In genomic region chr22:20014526-20015186, GRCh38 we compare ENCODE assay signal across 14 cellular contexts. TPM values are rescaled to one million over a fixed set of nuclear protein-coding genes. Genes with fewer than 3 reads are reported as not detected.
DNase-seq lines count a peak whose midpoint lies in the region; ATAC-seq and TF ChIP-seq lines count a peak whose summit lies in the region.
"Had no signal": no experiment of that assay in that cellular context is flagged by ENCODE, and none has a peak within 500 bp of the region (broad histone marks: within the 10 kb centered on the region; RNA-seq: fewer than 3 reads in every experiment).

No MANE protein-coding gene starts in this region.

- peaks cover 0 to 2% of the 10 kb centered on the region in 2 donors for H3K36me3 Mint-ChIP-seq in CD4-positive, alpha-beta memory T cell

- H3F3A ChIP-seq in neural cell (ENCODE audit: insufficient read depth, low read length, poor library complexity, severe bottlenecking) = no peaks in the 10 kb centered on the region

- H2AFZ ChIP-seq in neural cell (ENCODE audit: low read depth, low read length) = no peak overlapping the region

- H3K9me3 Mint-ChIP-seq in CD4-positive, alpha-beta memory T cell = no peaks in the 10 kb centered on the region

- TF ChIP-seq EP300 in neural cell (conservative IDR thresholded peaks at IDR 0.05; ENCODE audit: poor library complexity, severe bottlenecking) (no peak), tibial nerve (IDR thresholded peaks at IDR 0.05) (no peak)

- no peak for TF ChIP-seq POLR2A in tibial nerve (IDR thresholded peaks at IDR 0.05)

- no peak overlapping the region for H3K4me2 ChIP-seq in neural cell (ENCODE audit: low read length)

- no peak for TF ChIP-seq RAD21 in neural cell (conservative IDR thresholded peaks at IDR 0.05)

- no peaks in the 10 kb centered on the region for H3K79me2 ChIP-seq in neural cell (replicated peaks; ENCODE audit: insufficient read depth, low read length)

- H3K9me3 ChIP-seq in CD4-positive, alpha-beta memory T cell (ENCODE audit: control insufficient read depth in 1 of 2, low read length in 2 of 2) = no peaks in the 10 kb centered on the region
- H3K9me3 ChIP-seq in colonic mucosa (no peaks in the 10 kb centered on the region), neural cell (ENCODE audit: low read length) (no peaks in the 10 kb centered on the region), tibial nerve (no peaks in the 10 kb centered on the region)
- H3K9me3 ChIP-seq: SJSA1 had no signal

- no peaks in the 10 kb centered on the region for H3K36me3 ChIP-seq in CD4-positive, alpha-beta memory T cell (ENCODE audit: insufficient read depth, low read length)
- H3K36me3 ChIP-seq in colonic mucosa (no peaks in the 10 kb centered on the region), neural cell (ENCODE audit: insufficient read depth, low read length) (no peaks in the 10 kb centered on the region), tibial nerve (no peaks in the 10 kb centered on the region)
- H3K36me3 ChIP-seq: SJSA1 had no signal

- POLR2A ChIA-PET in CD4-positive, alpha-beta memory T cell (lab: Charles Lee; ENCODE audit: partially characterized antibody) = interaction anchor here (1.5 kb wide), 1 partner anchor 18 kb away, joined by 3 read pairs; no protein-coding TSS in a partner anchor

- peaks cover 35% of the 10 kb centered on the region for H3K4me1 ChIP-seq in CD4-positive, alpha-beta memory T cell (ENCODE audit: insufficient read depth, low read length)
- H3K4me1 ChIP-seq in colonic mucosa (no peaks in the 10 kb centered on the region), tibial nerve (peaks cover 0 to 51% (median 15%) of the 10 kb centered on the region in 4 donors)

- CTCF ChIA-PET in CD4-positive, alpha-beta memory T cell (lab: Charles Lee; ENCODE audit: partially characterized antibody) = interaction anchor here (1.3 kb wide), 1 partner anchor 43 kb away, joined by 3 read pairs; no protein-coding TSS in a partner anchor

- no peak for DNase-seq in CD4-positive, alpha-beta memory T cell
- DNase-seq in HT-29 (ENCODE audit: low spot score) (peak; percentile 91), colonic mucosa (peak; percentile 53), DMS153 treated with DMSO at 0.1 percent for 48 hours (lab: John Stamatoyannopoulos, UW; ENCODE audit: unreplicated experiment) (no peak), middle frontal gyrus (ENCODE audit: extremely low spot score, low spot score) (no peak), tibial nerve (ENCODE audit: low spot score in 2 of 2) (no peak)
- DNase-seq: GF-D8; NCI-H2029 treated with DMSO at 0.1 percent for 48 hours; stimulated activated CD4-positive, alpha-beta T cell treated with anti-CD3 and anti-CD28 coated beads, Interleukin-4, amount 100 ng/mL, for 4 hours; stimulated activated naive CD4-positive, alpha-beta T cell had no signal

- H3K4me1 Mint-ChIP-seq in CD4-positive, alpha-beta memory T cell = peaks cover 4 to 18% (median 10%) of the 10 kb centered on the region in 4 donors

- peak overlapping the region in 6 of 8 donors; percentile 39 to 76 (median 56) for H3K4me3 Mint-ChIP-seq in CD4-positive, alpha-beta memory T cell

- H3K27me3 ChIP-seq in CD4-positive, alpha-beta memory T cell (ENCODE audit: insufficient read depth, low read length) = no peaks in the 10 kb centered on the region
- no peaks in the 10 kb centered on the region for H3K27me3 ChIP-seq in colonic mucosa
- H3K27me3 ChIP-seq in neural cell (ENCODE audit: insufficient read depth, low read depth, low read length) = peaks cover 20% of the 10 kb centered on the region
- no peaks in the 10 kb centered on the region for H3K27me3 ChIP-seq in tibial nerve

- H3K9ac ChIP-seq in colonic mucosa (ENCODE audit: low read depth in 2 of 2, low read length in 2 of 2) = peak overlapping the region in 1 of 2 donors; percentile 3
- no peak overlapping the region for H3K9ac ChIP-seq in neural cell (ENCODE audit: low read length)

- H3K27ac ChIP-seq in CD4-positive, alpha-beta memory T cell (ENCODE audit: low read depth, low read length) = no peak overlapping the region
- no peak overlapping the region for H3K27ac ChIP-seq in colonic mucosa
- no peak overlapping the region for H3K27ac ChIP-seq in neural cell (ENCODE audit: low read length)
- H3K27ac ChIP-seq in tibial nerve = peak overlapping the region in 2 of 4 donors; percentile 46 to 84
- H3K27ac ChIP-seq: C4-2B, SJSA1 had no signal

- no peak for TF ChIP-seq CTCF in colonic mucosa (IDR thresholded peaks at IDR 0.05)
- no peak for TF ChIP-seq CTCF in neural cell (IDR thresholded peaks at IDR 0.05; ENCODE audit: poor library complexity, severe bottlenecking)
- TF ChIP-seq CTCF in tibial nerve (IDR thresholded peaks at IDR 0.05) = no peak

- no peaks in the 10 kb centered on the region for H3K9me2 ChIP-seq in neural cell (ENCODE audit: insufficient read depth, low read length)

- peaks cover 0 to 2% of the 10 kb centered on the region in 2 donors for H3K27me3 Mint-ChIP-seq in CD4-positive, alpha-beta memory T cell

- 23 to 51% methylated on average over 3 to 5 of the region's 5 CpGs for WGBS in tibial nerve, 2 donors

- intact Hi-C loops in CD4-positive, alpha-beta memory T cell (cut with micrococcal nuclease) = no loop called here
- intact Hi-C loops in colonic mucosa (cut with DNase I) = no loop called here

- H4K20me1 ChIP-seq in neural cell (ENCODE audit: insufficient read depth) = no peaks in the 10 kb centered on the region

- no peak for ATAC-seq in HG02588 (IDR thresholded peaks at IDR 0.05; ENCODE audit: unreplicated experiment)

- H3K4me3 ChIP-seq in CD4-positive, alpha-beta memory T cell (ENCODE audit: low read length in 2 of 2) = no peak overlapping the region
- H3K4me3 ChIP-seq in colonic mucosa (no peak overlapping the region), neural cell (ENCODE audit: low read length) (peak overlapping the region; percentile 76), tibial nerve (no peak overlapping the region)
- H3K4me3 ChIP-seq: SJSA1 had no signal

- peak overlapping the region in 2 of 7 donors; percentile 25 to 63 for H3K27ac Mint-ChIP-seq in CD4-positive, alpha-beta memory T cell

TF ChIP-seq in neural cell, 6 proteins besides CTCF, POLR2A, EP300 and RAD21:
- no peak for TF ChIP-seq EZH2 (IDR thresholded peaks at IDR 0.05; ENCODE audit: borderline replicate concordance, insufficient read depth, low read length, poor library complexity, severe bottlenecking)

RNA-seq across cellular contexts. Expression of gene ARVCF, which starts 2.0 kb away (rescaled TPM):
- total RNA-seq in CD4-positive, alpha-beta memory T cell = 1 to 10 TPM; 3.5 to 4.2 TPM
- polyA plus RNA-seq in CD4-positive, alpha-beta memory T cell = under 1 TPM in 1 of 2 donors, not detected in 1; 0.28 TPM
- total RNA-seq in HT-29 (2014; rRNA removed; shearing (Covaris generic)) = 211 and 219 TPM in 2 replicates
- total RNA-seq in colonic mucosa (10 to 100 TPM; 11.7 to 18.5 TPM), tibial nerve (10 to 100 TPM; 47.5 to 98.3 (median 80.6) TPM)
- polyA plus RNA-seq in neural cell = 112 and 134 TPM in 2 replicates
- polyA minus RNA-seq in neural cell = 89.7 and 109 TPM in 2 replicates

RNA-seq across cellular contexts. Expression of gene TANGO2, which starts 6.3 kb away (rescaled TPM):
- total RNA-seq in CD4-positive, alpha-beta memory T cell = 10 to 100 TPM; 50.6 to 51.5 TPM
- 10 to 100 TPM; 40.9 to 43.9 TPM for polyA plus RNA-seq in CD4-positive, alpha-beta memory T cell
- total RNA-seq in HT-29 (2014; rRNA removed; shearing (Covaris generic)) = 71.9 and 88.2 TPM in 2 replicates
- 10 to 100 TPM; 22.1 to 34.1 TPM for total RNA-seq in colonic mucosa
- polyA plus RNA-seq in neural cell = 12.7 and 15.4 TPM in 2 replicates
- 14.0 and 14.1 TPM in 2 replicates for polyA minus RNA-seq in neural cell
- total RNA-seq in tibial nerve = 10 to 100 TPM; 31.7 to 56.7 (median 39.0) TPM

Comparison
In these comparisons a context has a peak if more than half of its experiments do, and no peak if none do; other contexts are left out.
1. DNase-seq: peak in HT-29 (single experiment) and colonic mucosa (single experiment); none in CD4-positive, alpha-beta memory T cell (0 of 5), DMS153 treated with DMSO at 0.1 percent for 48 hours (single experiment), middle frontal gyrus (single experiment) and tibial nerve (0 of 2).